8 cellular contexts compared by ENCODE assay signal in genomic region chr2:71545572-71546274, GRCh38.
DNase-seq lines count a peak whose midpoint lies in the region; ATAC-seq, FAIRE-seq and TF ChIP-seq lines count a peak whose summit lies in the region.

No MANE protein-coding gene starts in this region.

- no peaks in the 10 kb centered on the region for H3K9me3 Mint-ChIP-seq in activated naive CD4-positive, alpha-beta T cell treated with anti-CD3 and anti-CD28 coated beads, Interleukin-2, amount 50 U/mL, for 24 hours

- no peak for TF ChIP-seq POLR2A in Peyer's patch (IDR thresholded peaks at IDR 0.05)

- no peaks in the 10 kb centered on the region for H3K36me3 Mint-ChIP-seq in activated naive CD4-positive, alpha-beta T cell treated with anti-CD3 and anti-CD28 coated beads, Interleukin-2, amount 50 U/mL, for 24 hours

- H3K4me3 ChIP-seq in GM12864 (ENCODE audit: low read depth, low read length) (no peak overlapping the region), Peyer's patch (peak overlapping the region in 2 of 4 donors; percentile 2 to 24), pancreas (peak overlapping the region in 2 of 4 donors; percentile 11 to 26)

- H3K27ac Mint-ChIP-seq in activated naive CD4-positive, alpha-beta T cell treated with anti-CD3 and anti-CD28 coated beads, Interleukin-2, amount 50 U/mL, for 24 hours, result no peak overlapping the region

- WGBS in pancreas, 2 donors, result 15 to 16% methylated on average over 22 of the region's 22 CpGs

- H3K4me1 ChIP-seq in Peyer's patch (no peaks in the 10 kb centered on the region), pancreas (no peaks in the 10 kb centered on the region)

- FAIRE-seq in pancreas (lab: Jason Lieb, UNC), result no peak

- TF ChIP-seq CTCF in GM12864 (IDR thresholded peaks at IDR 0.05; ENCODE audit: low read depth, low read length, missing control alignments), result peak; percentile 77
- peak in 5 of 6 experiments; percentile 9 to 58 (median 51) for TF ChIP-seq CTCF in Peyer's patch (IDR thresholded peaks at IDR 0.05)
- TF ChIP-seq CTCF in pancreas (IDR thresholded peaks at IDR 0.05), result peak; percentile 10 to 50 (median 38)

- H3K9me3 ChIP-seq in Peyer's patch, result no peaks in the 10 kb centered on the region
- no peaks in the 10 kb centered on the region for H3K9me3 ChIP-seq in pancreas

- intact Hi-C loops in pancreas (cut with DNase I), result loop anchor here (5.0 to 10.0 kb wide), 4 partner anchors 249 to 607 kb away; partner anchors contain the start of gene CYP26B1 (in 2 of the 3)

- H3K4me1 Mint-ChIP-seq in activated naive CD4-positive, alpha-beta T cell treated with anti-CD3 and anti-CD28 coated beads, Interleukin-2, amount 50 U/mL, for 24 hours, result peaks cover 11% of the 10 kb centered on the region

- DNase-seq in 8988T, result peak; percentile 85
- DNase-seq in GM12864 (ENCODE audit: low read depth), result no peak
- DNase-seq in HUDEP-2 (lab: John Stamatoyannopoulos, UW; ENCODE audit: unreplicated experiment in 76 of 76), result peak in 46 of 76 experiments; percentile 4 to 68 (median 28)
- peak in 1 of 3 donors; percentile 66 for DNase-seq in Peyer's patch
- peak; percentile 78 for DNase-seq in globus pallidus (ENCODE audit: low spot score)
- peak in 4 of 6 donors; percentile 21 to 53 (median 38) for DNase-seq in pancreas

- peak overlapping the region; percentile 61 for H3K4me3 Mint-ChIP-seq in activated naive CD4-positive, alpha-beta T cell treated with anti-CD3 and anti-CD28 coated beads, Interleukin-2, amount 50 U/mL, for 24 hours

- H3K27me3 ChIP-seq in Peyer's patch, result no peaks in the 10 kb centered on the region
- H3K27me3 ChIP-seq in pancreas, result peaks cover 0 to 7% (median 0%) of the 10 kb centered on the region in 4 donors

- H3K27ac ChIP-seq in Peyer's patch, result peak overlapping the region in 1 of 4 donors; percentile 30
- H3K27ac ChIP-seq in pancreas, result no peak overlapping the region

- peaks cover 7% of the 10 kb centered on the region for H3K27me3 Mint-ChIP-seq in activated naive CD4-positive, alpha-beta T cell treated with anti-CD3 and anti-CD28 coated beads, Interleukin-2, amount 50 U/mL, for 24 hours

- no peaks in the 10 kb centered on the region for H3K36me3 ChIP-seq in Peyer's patch
- no peaks in the 10 kb centered on the region for H3K36me3 ChIP-seq in pancreas

- ATAC-seq in pancreas (peak; percentile 75 to 88 (median 84)), HG03571 (IDR thresholded peaks at IDR 0.05; ENCODE audit: unreplicated experiment) (no peak)
